12 cellular contexts compared by ENCODE assay signal in the genomic region with DNA sequence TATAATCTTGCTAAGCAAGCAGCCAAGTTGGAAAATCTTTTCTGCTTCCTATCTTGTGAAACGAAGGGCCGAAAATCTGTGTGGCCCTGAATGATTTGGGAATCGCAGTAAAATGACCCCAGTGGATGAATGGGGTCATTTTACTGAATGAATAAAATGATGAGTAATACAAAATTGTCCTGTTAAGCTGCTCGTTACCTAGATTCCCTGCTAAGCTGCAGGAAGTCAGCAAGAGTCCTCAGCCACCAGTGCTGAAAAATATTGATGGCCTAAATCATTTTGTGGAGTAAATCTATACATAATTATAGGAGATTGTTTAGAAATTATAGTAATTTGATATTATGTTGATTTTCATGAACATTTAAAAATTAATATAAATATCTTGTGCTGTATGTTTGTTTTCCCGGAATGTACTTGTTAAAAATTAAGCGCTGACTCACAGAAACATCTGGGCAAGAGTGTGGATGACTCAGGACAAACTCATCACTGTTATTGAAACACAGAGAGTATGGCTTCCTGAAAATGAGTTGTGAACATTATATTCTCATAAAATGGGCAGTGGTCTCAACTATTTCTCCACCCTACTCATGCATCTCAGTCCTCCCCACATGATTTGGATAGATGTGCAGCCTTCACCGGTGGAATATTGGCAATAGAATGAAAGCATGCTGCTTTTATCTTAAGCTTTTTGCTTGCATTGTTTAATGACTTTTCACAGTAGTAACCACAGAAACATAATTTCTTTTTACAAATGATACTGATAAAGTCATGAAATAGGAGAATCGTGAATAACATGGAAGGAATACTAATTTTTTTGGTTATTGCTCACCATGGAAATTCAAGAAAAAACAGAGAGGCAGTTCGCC. TPM values are rescaled to one million over a fixed set of nuclear protein-coding genes. Genes with fewer than 3 reads are reported as not detected.
DNase-seq lines count a peak whose midpoint lies in the region; ATAC-seq, FAIRE-seq and TF ChIP-seq lines count a peak whose summit lies in the region.
"Had no signal": no experiment of that assay in that cellular context is flagged by ENCODE, and none has a peak within 500 bp of the region (broad histone marks: within the 10 kb centered on the region; RNA-seq: fewer than 3 reads in every experiment).

No MANE protein-coding gene starts in this region.

- H3K36me3 ChIP-seq in body of pancreas (replicated peaks in 1 of 2; ENCODE audit: insufficient read depth in 1 of 2, low read depth in 2 of 2) (no peaks in the 10 kb centered on the region), keratinocyte (ENCODE audit: control insufficient read depth in 2 of 2, extremely low read depth in 1 of 2, insufficient read depth in 2 of 2, low read length in 2 of 2) (no peaks in the 10 kb centered on the region)

- intact Hi-C loops in body of pancreas (cut with DNase I), result no loop called here

- H3K4me3 ChIP-seq in body of pancreas (no peak overlapping the region), keratinocyte (ENCODE audit: control insufficient read depth in 2 of 3, extremely low read depth in 1 of 3, insufficient read depth in 2 of 3, low read depth in 1 of 3, low read length in 3 of 3) (no peak overlapping the region)

- H3K9ac ChIP-seq in keratinocyte (ENCODE audit: control insufficient read depth, extremely low read depth, insufficient read depth, low read length), result peak overlapping the region; percentile 5

- no peaks in the 10 kb centered on the region for H3K9me1 ChIP-seq in keratinocyte (ENCODE audit: control insufficient read depth, extremely low read depth, insufficient read depth, low read length)

- H3K27me3 ChIP-seq in body of pancreas (no peaks in the 10 kb centered on the region), keratinocyte (ENCODE audit: control insufficient read depth, extremely low read depth, insufficient read depth, low read length) (no peaks in the 10 kb centered on the region)

- ATAC-seq in body of pancreas (peak; percentile 21), HG02759 (IDR thresholded peaks at IDR 0.05; ENCODE audit: unreplicated experiment) (no peak), HG03039 (IDR thresholded peaks at IDR 0.05; ENCODE audit: unreplicated experiment) (no peak)
- ATAC-seq: activated naive CD4-positive, alpha-beta T cell treated with anti-CD3 and anti-CD28 coated beads, Interleukin-2, amount 50 U/mL, for 72 hours; naive thymus-derived CD8-positive, alpha-beta T cell had no signal

- DNase-seq in AG08395 (ENCODE audit: low spot score) (peak; percentile 65), HT1080 (ENCODE audit: low read depth) (peak; percentile 93), body of pancreas (no peak), keratinocyte (ENCODE audit: low read depth, low spot score) (peak; percentile 36), DMS153 (lab: John Stamatoyannopoulos, UW) (no peak), inferior parietal cortex (ENCODE audit: extremely low spot score) (no peak)
- DNase-seq: activated B cell treated with CpG ODN at 0.5 μM for 24 hours; naive thymus-derived CD8-positive, alpha-beta T cell; NK-92 treated with Interleukin-12 subunit alpha and Interleukin-12 subunit beta, amount 100 ng/mL, for 24 hours had no signal

- dilution Hi-C loops in keratinocyte (cut with MboI; ENCODE audit: extremely low pct_ligation_motif_present, low sequenced_read_pairs), result no loop called here

- WGBS in body of pancreas, 2 donors, result 43 to 50% methylated on average over 9 of the region's 9 CpGs

- peak overlapping the region; percentile 22 for H2AFZ ChIP-seq in keratinocyte (ENCODE audit: control insufficient read depth, low read length)

- peaks cover 3% of the 10 kb centered on the region for H3K4me1 ChIP-seq in body of pancreas
- peaks cover 28% of the 10 kb centered on the region for H3K4me1 ChIP-seq in keratinocyte (ENCODE audit: control insufficient read depth, extremely low read depth, insufficient read depth, low read length)

- no peak for TF ChIP-seq POLR2A in body of pancreas (IDR thresholded peaks at IDR 0.05)

- H4K20me1 ChIP-seq in keratinocyte (ENCODE audit: control insufficient read depth, extremely low read depth, insufficient read depth, low read length), result no peaks in the 10 kb centered on the region

- no peaks in the 10 kb centered on the region for H3K79me2 ChIP-seq in keratinocyte (ENCODE audit: control insufficient read depth, insufficient read depth, low read length)

- H3K9me3 ChIP-seq in body of pancreas (no peaks in the 10 kb centered on the region), keratinocyte (ENCODE audit: control insufficient read depth, low read depth, low read length) (no peaks in the 10 kb centered on the region)

- H3K27ac ChIP-seq in body of pancreas, result no peak overlapping the region
- H3K27ac ChIP-seq in keratinocyte (ENCODE audit: control insufficient read depth, insufficient read depth, low read length), result peak overlapping the region; percentile 69

- H3K4me2 ChIP-seq in keratinocyte (ENCODE audit: control insufficient read depth, extremely low read depth, insufficient read depth, low read depth, low read length), result peak overlapping the region; percentile 71

- no peak for TF ChIP-seq CTCF in body of pancreas (IDR thresholded peaks at IDR 0.05)
- TF ChIP-seq CTCF in keratinocyte (optimal IDR thresholded peaks at IDR 0.05 in 1 of 3, IDR thresholded peaks at IDR 0.05 in 1 of 3, conservative IDR thresholded peaks at IDR 0.05 in 1 of 3; ENCODE audit: extremely low read depth in 1 of 3, insufficient read depth in 2 of 3, low read length in 3 of 3), result no peak

- peak; percentile 63 for FAIRE-seq in keratinocyte (lab: Jason Lieb, UNC)

RNA-seq across cellular contexts. Expression of a gene that starts 36.2 kb away (rescaled TPM):
- total RNA-seq in HT1080 (2014; rRNA removed; shearing (Covaris generic)), result 8.4 and 9.0 TPM in 2 replicates
- 5.3 and 7.4 TPM in 2 replicates for polyA plus RNA-seq in HT1080 (2015; cell fraction: cytosol; rRNA removed)
- polyA plus RNA-seq in HT1080 (2015; cell fraction: nucleus; rRNA removed), result 5.0 and 7.2 TPM in 2 replicates
- total RNA-seq in body of pancreas, result 1 to 10 TPM in 1 of 2 donors, under 1 TPM in 1; 0.33 to 1.0 TPM
- 0.10 to 0.22 TPM (median 0.14 TPM) in 3 replicates for polyA plus RNA-seq in keratinocyte
- 0.35 TPM for polyA plus RNA-seq in keratinocyte (2011; ENCODE audit: low read depth)
- 0.16 and 0.22 TPM in 2 replicates for polyA plus RNA-seq in keratinocyte (2011; cell fraction: cytosol; rRNA removed)
- polyA plus RNA-seq in keratinocyte (2011; cell fraction: nucleus; rRNA removed), result 0.15 and 0.19 TPM in 2 replicates
- 0.10 and 0.19 TPM in 2 replicates for polyA plus RNA-seq in keratinocyte (2012; ENCODE audit: low replicate concordance)
- 0.10 to 0.13 TPM in 2 of 3 replicates, not detected in the other for polyA minus RNA-seq in keratinocyte
- not detected for polyA minus RNA-seq in keratinocyte (2011; cell fraction: cytosol; rRNA and poly(A)+ RNA removed)
- 0.21 and 0.23 TPM in 2 replicates for polyA minus RNA-seq in keratinocyte (2011; cell fraction: nucleus; rRNA and poly(A)+ RNA removed)
- total RNA-seq: activated B cell treated with CpG ODN at 0.5 μM for 24 hours; activated naive CD4-positive, alpha-beta T cell treated with anti-CD3 and anti-CD28 coated beads, Interleukin-2, amount 50 U/mL, for 72 hours; naive thymus-derived CD8-positive, alpha-beta T cell had no signal

Comparison
In these comparisons a context has a peak if more than half of its experiments do, and no peak if none do; other contexts are left out.
1. DNase-seq: peak in AG08395 (single experiment), HT1080 (single experiment) and keratinocyte (single experiment); none in body of pancreas (0 of 4), DMS153 (single experiment) and inferior parietal cortex (single experiment).